In the genomic region with DNA sequence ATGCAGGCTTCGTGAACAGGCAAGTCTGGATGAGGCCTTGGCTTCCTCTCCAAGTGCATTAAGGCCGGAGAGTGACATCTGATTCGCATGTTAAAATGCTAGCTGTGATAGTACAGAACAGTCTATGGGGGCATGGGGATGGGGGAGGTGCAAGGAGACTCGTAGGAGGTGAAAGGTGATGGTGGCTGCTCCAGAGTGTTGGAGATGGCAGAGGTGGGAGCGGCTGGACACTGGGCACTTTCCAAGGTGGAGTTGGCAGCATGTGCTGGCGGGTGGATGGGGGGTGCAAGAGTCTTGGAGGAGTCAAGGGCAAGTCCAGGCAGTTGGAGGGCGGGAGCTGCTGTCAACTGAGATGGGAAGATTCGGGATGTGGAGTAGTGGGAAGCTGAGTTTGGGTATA, we compare ENCODE assay signal across 21 cellular contexts.
"Had no signal": no experiment of that assay in that cellular context is flagged by ENCODE, and none has a peak within 500 bp of the region (broad histone marks: within the 10 kb centered on the region; RNA-seq: fewer than 3 reads in every experiment).

No MANE protein-coding gene starts in this region.

- DNase-seq: activated B cell treated with CpG ODN at 0.5 μM for 24 hours; activated CD4-positive, alpha-beta T cell treated with anti-CD3 and anti-CD28 coated beads for 4 hours; activated CD8-positive, alpha-beta T cell treated with anti-CD3 and anti-CD28 coated beads for 36 hours; activated gamma-delta T cell treated with Interleukin-2 at 50 U/mL for 16 hours; activated T-cell treated with anti-CD3 and anti-CD28 coated beads, Interleukin-2, amount 50 U/mL, for 72 hours; anterior cingulate cortex; brain microvascular endothelial cell; colonic mucosa; foreskin melanocyte; glutamatergic neuron; hypothalamus; SHP77; stimulated activated CD4-positive, alpha-beta T cell treated with anti-CD3 and anti-CD28 coated beads, Interleukin-1b, Interleukin-23, amount 100 ng/mL, for 48 hours; stimulated activated CD8-positive, alpha-beta memory T cell treated with anti-CD3 and anti-CD28 coated beads, Interleukin-4, amount 100 ng/mL, for 48 hours; stimulated activated naive CD4-positive, alpha-beta T cell treated with Interleukin-2 at 50 U/mL for 16 hours; T-cell; T-helper 9 cell had no signal

- H3K9me3 ChIP-seq: colonic mucosa, neutrophil, tibial nerve had no signal

- H3K4me3 Mint-ChIP-seq: activated B cell treated with CpG ODN at 0.5 μM for 24 hours; activated CD8-positive, alpha-beta T cell treated with anti-CD3 and anti-CD28 coated beads for 36 hours; activated T-cell treated with anti-CD3 and anti-CD28 coated beads, Interleukin-2, amount 50 U/mL, for 72 hours; central memory CD8-positive, alpha-beta T cell; T-cell had no signal

- H3K27ac Mint-ChIP-seq: activated B cell treated with CpG ODN at 0.5 μM for 24 hours; activated CD8-positive, alpha-beta T cell treated with anti-CD3 and anti-CD28 coated beads for 36 hours; activated T-cell treated with anti-CD3 and anti-CD28 coated beads, Interleukin-2, amount 50 U/mL, for 72 hours had no signal

- FAIRE-seq: keratinocyte had no signal

- H3K9me3 Mint-ChIP-seq: activated B cell treated with CpG ODN at 0.5 μM for 24 hours; activated T-cell treated with anti-CD3 and anti-CD28 coated beads, Interleukin-2, amount 50 U/mL, for 72 hours; central memory CD8-positive, alpha-beta T cell had no signal

- H3K27me3 Mint-ChIP-seq: activated CD8-positive, alpha-beta T cell treated with anti-CD3 and anti-CD28 coated beads for 36 hours; central memory CD8-positive, alpha-beta T cell; T-cell had no signal

- H3K36me3 Mint-ChIP-seq: T-cell had no signal

- ATAC-seq: activated CD8-positive, alpha-beta T cell treated with anti-CD3 and anti-CD28 coated beads for 36 hours; activated T-cell treated with anti-CD3 and anti-CD28 coated beads, Interleukin-2, amount 50 U/mL, for 72 hours; T-cell had no signal
